Comparison of ENCODE assay signal across 11 cellular contexts in the genomic region with DNA sequence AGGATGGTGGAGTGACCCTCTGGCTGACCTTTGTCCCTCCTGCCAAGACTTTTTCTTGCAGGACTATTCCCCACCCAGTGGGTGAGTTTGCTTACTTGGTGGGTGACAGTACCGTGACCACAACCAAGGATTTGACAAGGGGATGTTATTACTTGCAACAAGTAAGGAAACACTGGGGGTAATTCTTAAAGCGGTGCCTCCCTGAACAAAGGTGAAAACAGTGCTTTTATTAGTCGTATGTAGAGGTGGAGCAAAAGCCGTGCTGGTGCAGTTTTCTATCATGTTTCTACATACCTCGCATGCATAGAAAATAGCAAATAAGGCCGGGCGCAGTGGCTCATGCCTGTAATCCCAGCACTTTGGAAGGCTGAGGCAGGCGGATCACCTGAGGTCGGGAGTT. TPM values are rescaled to one million over a fixed set of nuclear protein-coding genes. Genes with fewer than 3 reads are reported as not detected.
A peak's percentile ranks its signal among the peaks of the same experiment; 100 is the strongest.
DNase-seq lines count a peak whose midpoint lies in the region; ATAC-seq, FAIRE-seq and TF ChIP-seq lines count a peak whose summit lies in the region.
"Had no signal": no experiment of that assay in that cellular context is flagged by ENCODE, and none has a peak within 500 bp of the region (broad histone marks: within the 10 kb centered on the region; RNA-seq: fewer than 3 reads in every experiment).

No MANE protein-coding gene starts in this region.

- intact Hi-C loops in activated B cell treated with CpG ODN at 0.5 μM for 24 hours (cut with micrococcal nuclease), result loop anchor here (1.0 to 2.0 kb wide), 5 partner anchors 21 to 40 kb away; a partner anchor contains a TSS

- H3K9ac ChIP-seq in liver (ENCODE audit: low read depth in 1 of 2, low read length in 2 of 2), result peak overlapping the region; percentile 53 to 82
- no peak overlapping the region for H3K9ac ChIP-seq in neural progenitor cell

- H2AFZ ChIP-seq in neural progenitor cell (replicated peaks), result no peak overlapping the region

- peak overlapping the region; percentile 90 for H3K4me3 Mint-ChIP-seq in activated B cell treated with CpG ODN at 0.5 μM for 24 hours
- no peak overlapping the region for H3K4me3 Mint-ChIP-seq in type B pancreatic cell
- no peak overlapping the region for H3K4me3 Mint-ChIP-seq in neural progenitor cell

- H3K27me3 ChIP-seq in liver (ENCODE audit: control insufficient read depth in 4 of 4, insufficient read depth in 4 of 4, low read length in 3 of 4), result no peaks in the 10 kb centered on the region
- H3K27me3 ChIP-seq in neural progenitor cell, result no peaks in the 10 kb centered on the region
- H3K27me3 ChIP-seq: brain microvascular endothelial cell, esophagus squamous epithelium had no signal

- no peak for ATAC-seq in activated B cell treated with CpG ODN at 0.5 μM for 24 hours (ENCODE audit: low read depth)
- ATAC-seq in HG03432 (IDR thresholded peaks at IDR 0.05; ENCODE audit: unreplicated experiment), result no peak

- no peaks in the 10 kb centered on the region for H3K79me2 ChIP-seq in neural progenitor cell (ENCODE audit: low read depth)

- no peaks in the 10 kb centered on the region for H3K9me3 Mint-ChIP-seq in activated B cell treated with CpG ODN at 0.5 μM for 24 hours
- H3K9me3 Mint-ChIP-seq in type B pancreatic cell, result no peaks in the 10 kb centered on the region
- no peaks in the 10 kb centered on the region for H3K9me3 Mint-ChIP-seq in neural progenitor cell

- 47% methylated on average over 9 of the region's 9 CpGs for WGBS in liver

- H3K27me3 Mint-ChIP-seq in activated B cell treated with CpG ODN at 0.5 μM for 24 hours (no peaks in the 10 kb centered on the region), type B pancreatic cell (no peaks in the 10 kb centered on the region), neural progenitor cell (ENCODE audit: insufficient read depth, low read depth) (peaks cover 2% of the 10 kb centered on the region)

- no peaks in the 10 kb centered on the region for H4K20me1 ChIP-seq in neural progenitor cell (ENCODE audit: low read depth)

- TF ChIP-seq RAD21 in liver (IDR thresholded peaks at IDR 0.05), result no peak

- no peaks in the 10 kb centered on the region for H3K9me3 ChIP-seq in liver (ENCODE audit: control insufficient read depth in 4 of 4, low read length in 3 of 4)
- no peaks in the 10 kb centered on the region for H3K9me3 ChIP-seq in neural progenitor cell (ENCODE audit: low read depth)
- H3K9me3 ChIP-seq: esophagus squamous epithelium had no signal

- CTCF ChIA-PET in activated B cell treated with CpG ODN at 0.5 μM for 24 hours (lab: Charles Lee), result interaction anchor here (1.1 kb wide), 1 partner anchor 31 kb away, joined by 3 read pairs; no protein-coding TSS in a partner anchor

- H3K4me2 ChIP-seq in neural progenitor cell, result no peak overlapping the region

- H3K4me1 Mint-ChIP-seq in activated B cell treated with CpG ODN at 0.5 μM for 24 hours (peaks cover 11% of the 10 kb centered on the region), type B pancreatic cell (ENCODE audit: unreplicated experiment) (no peaks in the 10 kb centered on the region), neural progenitor cell (no peaks in the 10 kb centered on the region)

- TF ChIP-seq CTCF in activated B cell treated with CpG ODN at 0.5 μM for 24 hours (IDR thresholded peaks at IDR 0.05) (no peak), liver (IDR thresholded peaks at IDR 0.05; ENCODE audit: low read depth, low read length, missing input control) (no peak), type B pancreatic cell (conservative IDR thresholded peaks at IDR 0.05) (no peak), neural progenitor cell (IDR thresholded peaks at IDR 0.05) (no peak)

- H3F3A ChIP-seq in neural progenitor cell (ENCODE audit: low read depth), result no peaks in the 10 kb centered on the region

- H3K4me3 ChIP-seq in liver (ENCODE audit: low read depth in 1 of 3, low read length in 3 of 3) (peak overlapping the region; percentile 41 to 68 (median 58)), neural progenitor cell (no peak overlapping the region)

- peak; percentile 14 for DNase-seq in stimulated activated CD4-positive, alpha-beta T cell treated with anti-CD3 and anti-CD28 coated beads, Interleukin-1b, Interleukin-23, amount 100 ng/mL, for 48 hours
- no peak for DNase-seq in stimulated activated CD4-positive, alpha-beta T cell treated with anti-CD3 and anti-CD28 coated beads, Interleukin-4, amount 100 ng/mL, for 24 hours
- DNase-seq in activated B cell treated with CpG ODN at 0.5 μM for 24 hours, result no peak
- DNase-seq in type B pancreatic cell (ENCODE audit: extremely low spot score, unreplicated experiment), result no peak
- DNase-seq in neural progenitor cell (ENCODE audit: low spot score), result no peak
- DNase-seq in HTR-8/SVneo (ENCODE audit: insufficient read length, low spot score), result no peak
- DNase-seq: brain microvascular endothelial cell, esophagus squamous epithelium, NCI-H1048 had no signal

- H3K27ac ChIP-seq in liver (ENCODE audit: low read depth in 1 of 2, low read length in 2 of 2) (peak overlapping the region; percentile 86 to 92), neural progenitor cell (no peak overlapping the region)
- H3K27ac ChIP-seq: brain microvascular endothelial cell had no signal

- H3K27ac Mint-ChIP-seq in activated B cell treated with CpG ODN at 0.5 μM for 24 hours (peak overlapping the region; percentile 92), type B pancreatic cell (peak overlapping the region; percentile 50), neural progenitor cell (no peak overlapping the region)

- peaks cover 2% of the 10 kb centered on the region for H3K36me3 Mint-ChIP-seq in activated B cell treated with CpG ODN at 0.5 μM for 24 hours (ENCODE audit: low read depth)
- H3K36me3 Mint-ChIP-seq in type B pancreatic cell, result no peaks in the 10 kb centered on the region
- no peaks in the 10 kb centered on the region for H3K36me3 Mint-ChIP-seq in neural progenitor cell

- H3K4me1 ChIP-seq in liver (ENCODE audit: control insufficient read depth in 4 of 4, insufficient read depth in 4 of 4, low read length in 3 of 4), result peaks cover 0 to 21% (median 5%) of the 10 kb centered on the region in 4 donors
- no peaks in the 10 kb centered on the region for H3K4me1 ChIP-seq in neural progenitor cell

- POLR2A ChIA-PET in activated B cell treated with CpG ODN at 0.5 μM for 24 hours (lab: Charles Lee), result interaction anchor here (0.5 to 2.1 kb wide), 16 partner anchors 11 to 84 kb away, joined by 3 to 62 read pairs (median 7); a partner anchor contains a TSS

- no peak for FAIRE-seq in HTR-8/SVneo (lab: Jason Lieb, UNC)

- H3K36me3 ChIP-seq in liver (ENCODE audit: control insufficient read depth in 4 of 4, insufficient read depth in 3 of 4, low read depth in 1 of 4, low read length in 3 of 4), result peaks cover 0 to 3% (median 0%) of the 10 kb centered on the region in 4 donors
- no peaks in the 10 kb centered on the region for H3K36me3 ChIP-seq in neural progenitor cell
- H3K36me3 ChIP-seq: brain microvascular endothelial cell, esophagus squamous epithelium had no signal

TF ChIP-seq in liver, 16 proteins besides CTCF, POLR2A, EP300 and RAD21 (continues in another document):
- TF ChIP-seq JUND (IDR thresholded peaks at IDR 0.05), result no peak
- TF ChIP-seq, protein P1, sequence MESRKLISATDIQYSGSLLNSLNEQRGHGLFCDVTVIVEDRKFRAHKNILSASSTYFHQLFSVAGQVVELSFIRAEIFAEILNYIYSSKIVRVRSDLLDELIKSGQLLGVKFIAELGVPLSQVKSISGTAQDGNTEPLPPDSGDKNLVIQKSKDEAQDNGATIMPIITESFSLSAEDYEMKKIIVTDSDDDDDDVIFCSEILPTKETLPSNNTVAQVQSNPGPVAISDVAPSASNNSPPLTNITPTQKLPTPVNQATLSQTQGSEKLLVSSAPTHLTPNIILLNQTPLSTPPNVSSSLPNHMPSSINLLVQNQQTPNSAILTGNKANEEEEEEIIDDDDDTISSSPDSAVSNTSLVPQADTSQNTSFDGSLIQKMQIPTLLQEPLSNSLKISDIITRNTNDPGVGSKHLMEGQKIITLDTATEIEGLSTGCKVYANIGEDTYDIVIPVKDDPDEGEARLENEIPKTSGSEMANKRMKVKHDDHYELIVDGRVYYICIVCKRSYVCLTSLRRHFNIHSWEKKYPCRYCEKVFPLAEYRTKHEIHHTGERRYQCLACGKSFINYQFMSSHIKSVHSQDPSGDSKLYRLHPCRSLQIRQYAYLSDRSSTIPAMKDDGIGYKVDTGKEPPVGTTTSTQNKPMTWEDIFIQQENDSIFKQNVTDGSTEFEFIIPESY (IDR thresholded peaks at IDR 0.05), result no peak
- no peak for TF ChIP-seq FOXA1 (IDR thresholded peaks at IDR 0.05)
- TF ChIP-seq, protein P2, sequence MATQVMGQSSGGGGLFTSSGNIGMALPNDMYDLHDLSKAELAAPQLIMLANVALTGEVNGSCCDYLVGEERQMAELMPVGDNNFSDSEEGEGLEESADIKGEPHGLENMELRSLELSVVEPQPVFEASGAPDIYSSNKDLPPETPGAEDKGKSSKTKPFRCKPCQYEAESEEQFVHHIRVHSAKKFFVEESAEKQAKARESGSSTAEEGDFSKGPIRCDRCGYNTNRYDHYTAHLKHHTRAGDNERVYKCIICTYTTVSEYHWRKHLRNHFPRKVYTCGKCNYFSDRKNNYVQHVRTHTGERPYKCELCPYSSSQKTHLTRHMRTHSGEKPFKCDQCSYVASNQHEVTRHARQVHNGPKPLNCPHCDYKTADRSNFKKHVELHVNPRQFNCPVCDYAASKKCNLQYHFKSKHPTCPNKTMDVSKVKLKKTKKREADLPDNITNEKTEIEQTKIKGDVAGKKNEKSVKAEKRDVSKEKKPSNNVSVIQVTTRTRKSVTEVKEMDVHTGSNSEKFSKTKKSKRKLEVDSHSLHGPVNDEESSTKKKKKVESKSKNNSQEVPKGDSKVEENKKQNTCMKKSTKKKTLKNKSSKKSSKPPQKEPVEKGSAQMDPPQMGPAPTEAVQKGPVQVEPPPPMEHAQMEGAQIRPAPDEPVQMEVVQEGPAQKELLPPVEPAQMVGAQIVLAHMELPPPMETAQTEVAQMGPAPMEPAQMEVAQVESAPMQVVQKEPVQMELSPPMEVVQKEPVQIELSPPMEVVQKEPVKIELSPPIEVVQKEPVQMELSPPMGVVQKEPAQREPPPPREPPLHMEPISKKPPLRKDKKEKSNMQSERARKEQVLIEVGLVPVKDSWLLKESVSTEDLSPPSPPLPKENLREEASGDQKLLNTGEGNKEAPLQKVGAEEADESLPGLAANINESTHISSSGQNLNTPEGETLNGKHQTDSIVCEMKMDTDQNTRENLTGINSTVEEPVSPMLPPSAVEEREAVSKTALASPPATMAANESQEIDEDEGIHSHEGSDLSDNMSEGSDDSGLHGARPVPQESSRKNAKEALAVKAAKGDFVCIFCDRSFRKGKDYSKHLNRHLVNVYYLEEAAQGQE (IDR thresholded peaks at IDR 0.05), result no peak
- TF ChIP-seq, protein P3, sequence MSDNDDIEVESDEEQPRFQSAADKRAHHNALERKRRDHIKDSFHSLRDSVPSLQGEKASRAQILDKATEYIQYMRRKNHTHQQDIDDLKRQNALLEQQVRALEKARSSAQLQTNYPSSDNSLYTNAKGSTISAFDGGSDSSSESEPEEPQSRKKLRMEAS (IDR thresholded peaks at IDR 0.05), result no peak
- TF ChIP-seq HNF4G (IDR thresholded peaks at IDR 0.05), result no peak

RNA-seq across cellular contexts. Expression of a gene that starts 41.0 kb away (rescaled TPM):
- total RNA-seq in activated B cell treated with CpG ODN at 0.5 μM for 24 hours (90.7 and 113 TPM in 2 replicates), liver (10 to 100 TPM; 39.2 to 40.2 TPM), type B pancreatic cell (ENCODE audit: low replicate concordance) (16.5 and 25.4 TPM in 2 replicates), neural progenitor cell (ENCODE audit: low replicate concordance) (11.1 TPM in 2 replicates)
- polyA plus RNA-seq in liver, result 1 to 10 TPM; 4.3 to 8.8 TPM
